ENCODE assay signal across 27 cellular contexts in the genomic region with DNA sequence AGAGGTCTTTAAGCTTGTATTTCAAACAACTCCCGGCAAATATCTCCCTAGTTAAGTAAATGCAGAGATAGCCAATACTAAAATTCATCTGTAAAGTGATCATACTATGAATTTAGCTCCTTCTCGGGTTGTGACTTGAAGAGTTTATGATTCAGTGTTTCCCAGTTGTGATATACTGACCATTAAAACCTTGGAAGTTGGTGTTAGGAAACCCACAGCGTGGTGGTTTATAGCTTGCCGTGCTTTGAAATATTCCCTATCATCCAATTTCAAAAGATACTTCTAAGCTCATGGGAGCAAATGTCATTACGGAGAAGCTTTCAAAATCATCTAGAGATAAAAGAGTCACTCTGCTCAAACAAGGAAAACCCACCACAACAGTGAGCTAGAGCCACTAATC.
DNase-seq lines count a peak whose midpoint lies in the region; ATAC-seq and TF ChIP-seq lines count a peak whose summit lies in the region.
"Had no signal": no experiment of that assay in that cellular context is flagged by ENCODE, and none has a peak within 500 bp of the region (broad histone marks: within the 10 kb centered on the region; RNA-seq: fewer than 3 reads in every experiment).

No MANE protein-coding gene starts in this region.

- 33% methylated on average over 5 of the region's 5 CpGs for WGBS in right cardiac atrium

- no peaks in the 10 kb centered on the region for H3K79me2 ChIP-seq in osteoblast (ENCODE audit: insufficient read depth, low read length)

- no peak overlapping the region for H3K27ac ChIP-seq in right cardiac atrium (ENCODE audit: low read length)
- H3K27ac ChIP-seq in osteoblast (ENCODE audit: low read depth, low read length), result no peak overlapping the region
- H3K27ac ChIP-seq: foreskin keratinocyte, upper lobe of left lung had no signal

- peak overlapping the region; percentile 9 for H3K4me2 ChIP-seq in osteoblast (ENCODE audit: insufficient read depth, low read length)

- no peaks in the 10 kb centered on the region for H3K9me3 ChIP-seq in right cardiac atrium (ENCODE audit: control insufficient read depth, low read length)
- H3K9me3 ChIP-seq in osteoblast (ENCODE audit: low read depth, low read length), result no peaks in the 10 kb centered on the region
- H3K9me3 ChIP-seq: HAP-1, upper lobe of left lung had no signal

- H3K27me3 ChIP-seq in right cardiac atrium (ENCODE audit: control insufficient read depth, insufficient read depth) (no peaks in the 10 kb centered on the region), osteoblast (ENCODE audit: insufficient read depth, low read length) (no peaks in the 10 kb centered on the region)
- H3K27me3 ChIP-seq: foreskin keratinocyte, upper lobe of left lung had no signal

- no peak for TF ChIP-seq CTCF in osteoblast (IDR thresholded peaks at IDR 0.05; ENCODE audit: extremely low read depth, low read depth, low read length)

- H3K4me3 ChIP-seq in right cardiac atrium (ENCODE audit: low read length) (peak overlapping the region; percentile 45), osteoblast (ENCODE audit: insufficient read depth, low read length) (no peak overlapping the region)
- H3K4me3 ChIP-seq: HAP-1, upper lobe of left lung had no signal

- no peak overlapping the region for H2AFZ ChIP-seq in osteoblast (ENCODE audit: low read length)

- ATAC-seq in right cardiac atrium (no peak), Right ventricle myocardium inferior (no peak), left colon (peak; percentile 47), HG02840 (IDR thresholded peaks at IDR 0.05; ENCODE audit: low FRiP score, unreplicated experiment) (no peak)
- ATAC-seq: foreskin keratinocyte; stimulated activated effector memory CD8-positive, alpha-beta T cell treated with anti-CD3 and anti-CD28 coated beads, Interleukin-12 subunit alpha, Interleukin-12 subunit beta, amount 100 ng/mL, for 72 hours; T-cell; WTC11 had no signal

- no peaks in the 10 kb centered on the region for H4K20me1 ChIP-seq in osteoblast (ENCODE audit: insufficient read depth, low read length)

- intact Hi-C loops in right cardiac atrium (cut with DNase I) (no loop called here), Right ventricle myocardium inferior (cut with DNase I) (no loop called here), left colon (cut with DNase I, micrococcal nuclease) (no loop called here)

- DNase-seq in right cardiac atrium (no peak), Right ventricle myocardium inferior (ENCODE audit: missing footprints) (no peak), left colon (no peak), osteoblast (ENCODE audit: insufficient read length, low spot score, missing footprints) (no peak), UCSD-AML1 (lab: John Stamatoyannopoulos, UW; ENCODE audit: unreplicated experiment) (no peak), foreskin melanocyte (no peak)
- DNase-seq in activated naive CD4-positive, alpha-beta T cell treated with anti-CD3 and anti-CD28 coated beads, Interleukin-2, amount 50 U/mL, for 16 hours, result no peak
- DNase-seq: activated CD4-positive, alpha-beta T cell treated with anti-CD3 and anti-CD28 coated beads, Interleukin-2, amount 10 ng/mL, durations not matched to agents 24 days and 14 days; caudate nucleus; CD4-positive, CD25-positive, alpha-beta regulatory T cell; cortex of kidney; DMS79 treated with DMSO at 0.1 percent for 48 hours; effector memory CD4-positive, alpha-beta T cell; erythroblast; foreskin keratinocyte; GDM1; NCI-H1048; NCI-H1694 treated with DMSO at 0.1 percent for 48 hours; NCI-H2171; NCI-H510A; RPMI8226; T-cell; upper lobe of left lung had no signal

- H3K4me1 ChIP-seq in right cardiac atrium (ENCODE audit: control insufficient read depth, insufficient read depth, low read length) (peaks cover 2% of the 10 kb centered on the region), osteoblast (ENCODE audit: insufficient read depth, low read length) (no peaks in the 10 kb centered on the region)
- H3K4me1 ChIP-seq: foreskin keratinocyte, HAP-1 had no signal

- no peaks in the 10 kb centered on the region for H3K36me3 ChIP-seq in osteoblast (ENCODE audit: insufficient read depth, low read length)
- H3K36me3 ChIP-seq: HAP-1, upper lobe of left lung had no signal
